Comparison of ENCODE assay signal across 21 cellular contexts in genomic region chr4:40446785-40447184, GRCh38.
DNase-seq lines count a peak whose midpoint lies in the region; ATAC-seq, FAIRE-seq and TF ChIP-seq lines count a peak whose summit lies in the region.
"Had no signal": no experiment of that assay in that cellular context is flagged by ENCODE, and none has a peak within 500 bp of the region (broad histone marks: within the 10 kb centered on the region; RNA-seq: fewer than 3 reads in every experiment).

No MANE protein-coding gene starts in this region.

- H4K12ac ChIP-seq in trophoblast cell (ENCODE audit: low read depth, low read length) = no peak overlapping the region

- ATAC-seq in stimulated activated memory B cell treated with anti-CD40 and anti-IgM and Interleukin-4, amounts not matched to agents 10 μg/mL and 1 μg/mL and 100 μg/mL, for 72 hours = no peak
- ATAC-seq: T-cell had no signal

- H4K91ac ChIP-seq in trophoblast cell (ENCODE audit: low read depth, low read length) = no peak overlapping the region

- H3K27me3 Mint-ChIP-seq in stimulated activated memory B cell treated with anti-CD40 and anti-IgM and Interleukin-4, amounts not matched to agents 10 μg/mL and 1 μg/mL and 100 μg/mL, for 72 hours = no peaks in the 10 kb centered on the region
- H3K27me3 Mint-ChIP-seq: activated CD4-positive, alpha-beta memory T cell treated with anti-CD3 and anti-CD28 coated beads for 36 hours; activated naive CD4-positive, alpha-beta T cell treated with anti-CD3 and anti-CD28 coated beads, Interleukin-2, amount 50 U/mL, for 24 hours; activated T-cell treated with anti-CD3 and anti-CD28 coated beads, Interleukin-2, amount 50 U/mL, for 24 hours; T-cell had no signal

- H3K4me2 ChIP-seq in trophoblast cell (ENCODE audit: low read length) = no peak overlapping the region

- peaks cover 17% of the 10 kb centered on the region for H3K36me3 Mint-ChIP-seq in stimulated activated memory B cell treated with anti-CD40 and anti-IgM and Interleukin-4, amounts not matched to agents 10 μg/mL and 1 μg/mL and 100 μg/mL, for 72 hours
- H3K36me3 Mint-ChIP-seq: activated CD4-positive, alpha-beta memory T cell treated with anti-CD3 and anti-CD28 coated beads for 36 hours; activated naive CD4-positive, alpha-beta T cell treated with anti-CD3 and anti-CD28 coated beads, Interleukin-2, amount 50 U/mL, for 24 hours; T-cell had no signal

- no peak overlapping the region for H2BK120ac ChIP-seq in trophoblast cell (ENCODE audit: insufficient read depth, low read length, poor library complexity)

- intact Hi-C loops in esophagus squamous epithelium (cut with DNase I) = no loop called here

- H3K14ac ChIP-seq in trophoblast cell (ENCODE audit: low read length) = no peak overlapping the region

- DNase-seq in DMS53 treated with DMSO at 0.1 percent for 48 hours (lab: John Stamatoyannopoulos, UW; ENCODE audit: unreplicated experiment) = peak; percentile 31
- peak; percentile 33 for DNase-seq in RWPE1 (ENCODE audit: low spot score)
- no peak for DNase-seq in esophagus squamous epithelium (lab: John Stamatoyannopoulos, UW)
- DNase-seq in trophoblast cell = peak; percentile 60 to 63
- no peak for DNase-seq in A172 (ENCODE audit: low spot score)
- DNase-seq in GM12892 (ENCODE audit: insufficient read length) = no peak
- DNase-seq in HuH-7.5 (ENCODE audit: low spot score) = no peak
- DNase-seq: activated CD4-positive, alpha-beta memory T cell treated with anti-CD3 and anti-CD28 coated beads for 36 hours; activated T-cell treated with anti-CD3 and anti-CD28 coated beads, Interleukin-2, amount 50 U/mL, for 24 hours; AML-193; Calu3; GOT3; KG1; left cardiac atrium; mucosa of descending colon; NCI-H1048; T-cell had no signal

- no peak overlapping the region for H3K4ac ChIP-seq in trophoblast cell (ENCODE audit: low read depth, low read length)

- H3K4me3 ChIP-seq in esophagus squamous epithelium = no peak overlapping the region
- H3K4me3 ChIP-seq in trophoblast cell (ENCODE audit: low read depth, low read length) = no peak overlapping the region
- H3K4me3 ChIP-seq: mucosa of descending colon had no signal

- CTCF ChIA-PET in RWPE1 (lab: Yijun Ruan, JAX) = interaction anchor here (0.6 kb wide), 1 partner anchor 33 kb away, joined by 3 read pairs; no protein-coding TSS in a partner anchor

- no peaks in the 10 kb centered on the region for H3K36me3 ChIP-seq in esophagus squamous epithelium
- no peaks in the 10 kb centered on the region for H3K36me3 ChIP-seq in trophoblast cell (ENCODE audit: control insufficient read depth in 1 of 2, insufficient read depth in 2 of 2, low read length in 2 of 2)

- H3K4me1 ChIP-seq in esophagus squamous epithelium (peaks cover 8 to 61% (median 10%) of the 10 kb centered on the region in 3 donors), trophoblast cell (ENCODE audit: control insufficient read depth in 1 of 2, insufficient read depth in 2 of 2, low read length in 2 of 2) (peaks cover 0 to 2% of the 10 kb centered on the region in 2 experiments)

- no peak overlapping the region for H3K4me3 Mint-ChIP-seq in stimulated activated memory B cell treated with anti-CD40 and anti-IgM and Interleukin-4, amounts not matched to agents 10 μg/mL and 1 μg/mL and 100 μg/mL, for 72 hours
- H3K4me3 Mint-ChIP-seq: activated CD4-positive, alpha-beta memory T cell treated with anti-CD3 and anti-CD28 coated beads for 36 hours; activated naive CD4-positive, alpha-beta T cell treated with anti-CD3 and anti-CD28 coated beads, Interleukin-2, amount 50 U/mL, for 24 hours; activated T-cell treated with anti-CD3 and anti-CD28 coated beads, Interleukin-2, amount 50 U/mL, for 24 hours; T-cell had no signal

- no peaks in the 10 kb centered on the region for H3K79me1 ChIP-seq in trophoblast cell (ENCODE audit: low read length)

- H3K23ac ChIP-seq in trophoblast cell (ENCODE audit: low read length) = no peak overlapping the region

- H3K27ac ChIP-seq in RWPE1 (no peak overlapping the region), esophagus squamous epithelium (peak overlapping the region; percentile 52 to 83 (median 65)), trophoblast cell (ENCODE audit: low read depth, low read length) (no peak overlapping the region)
- H3K27ac ChIP-seq: HL-60, neutrophil had no signal

- TF ChIP-seq POLR2A in esophagus squamous epithelium (IDR thresholded peaks at IDR 0.05) = no peak
- TF ChIP-seq POLR2A in GM12892 (IDR thresholded peaks at IDR 0.05; ENCODE audit: low read depth, low read length) = no peak

- no peak overlapping the region for H3K27ac Mint-ChIP-seq in stimulated activated memory B cell treated with anti-CD40 and anti-IgM and Interleukin-4, amounts not matched to agents 10 μg/mL and 1 μg/mL and 100 μg/mL, for 72 hours
- H3K27ac Mint-ChIP-seq: activated CD4-positive, alpha-beta memory T cell treated with anti-CD3 and anti-CD28 coated beads for 36 hours; activated naive CD4-positive, alpha-beta T cell treated with anti-CD3 and anti-CD28 coated beads, Interleukin-2, amount 50 U/mL, for 24 hours; activated T-cell treated with anti-CD3 and anti-CD28 coated beads, Interleukin-2, amount 50 U/mL, for 24 hours; T-cell had no signal

- H3K27me3 ChIP-seq in esophagus squamous epithelium (no peaks in the 10 kb centered on the region), trophoblast cell (ENCODE audit: insufficient read depth, low read length) (no peaks in the 10 kb centered on the region)
- H3K27me3 ChIP-seq: neutrophil had no signal

- H2AFZ ChIP-seq in trophoblast cell (ENCODE audit: insufficient read depth, low read length, poor library complexity) = no peak overlapping the region

- no peaks in the 10 kb centered on the region for H3K9me3 Mint-ChIP-seq in stimulated activated memory B cell treated with anti-CD40 and anti-IgM and Interleukin-4, amounts not matched to agents 10 μg/mL and 1 μg/mL and 100 μg/mL, for 72 hours
- H3K9me3 Mint-ChIP-seq: activated CD4-positive, alpha-beta memory T cell treated with anti-CD3 and anti-CD28 coated beads for 36 hours; activated naive CD4-positive, alpha-beta T cell treated with anti-CD3 and anti-CD28 coated beads, Interleukin-2, amount 50 U/mL, for 24 hours; activated T-cell treated with anti-CD3 and anti-CD28 coated beads, Interleukin-2, amount 50 U/mL, for 24 hours; T-cell had no signal

- no peak for TF ChIP-seq CTCF in RWPE1 (conservative IDR thresholded peaks at IDR 0.05; ENCODE audit: low read depth)
- TF ChIP-seq CTCF in esophagus squamous epithelium (IDR thresholded peaks at IDR 0.05) = no peak

- H3K18ac ChIP-seq in trophoblast cell (ENCODE audit: low read length) = no peak overlapping the region

- no peak overlapping the region for H2BK12ac ChIP-seq in trophoblast cell (ENCODE audit: low read length)

- no peaks in the 10 kb centered on the region for H3K9me3 ChIP-seq in esophagus squamous epithelium
- H3K9me3 ChIP-seq in trophoblast cell (ENCODE audit: insufficient read depth, low read depth, low read length) = no peaks in the 10 kb centered on the region
- H3K9me3 ChIP-seq: mucosa of descending colon, neutrophil had no signal

- peaks cover 10% of the 10 kb centered on the region for H3K4me1 Mint-ChIP-seq in stimulated activated memory B cell treated with anti-CD40 and anti-IgM and Interleukin-4, amounts not matched to agents 10 μg/mL and 1 μg/mL and 100 μg/mL, for 72 hours

- POLR2A ChIA-PET in RWPE1 (lab: Yijun Ruan, JAX; ENCODE audit: low non-redundant PET) = no interaction called here

- no peak overlapping the region for H3K9ac ChIP-seq in trophoblast cell (ENCODE audit: low read length)

- no peaks in the 10 kb centered on the region for H3K79me2 ChIP-seq in trophoblast cell (ENCODE audit: control insufficient read depth, insufficient read depth, low read length, poor library complexity)

- no peak overlapping the region for H4K8ac ChIP-seq in trophoblast cell (ENCODE audit: low read depth, low read length)

- no peak overlapping the region for H2AK5ac ChIP-seq in trophoblast cell (ENCODE audit: low read length)

- H2BK5ac ChIP-seq in trophoblast cell (ENCODE audit: low read depth, low read length, poor library complexity) = no peak overlapping the region

- no peak for FAIRE-seq in GM12892 (lab: Jason Lieb, UNC)

Comparison
In these comparisons a context has a peak if more than half of its experiments do, and no peak if none do; other contexts are left out.
1. DNase-seq: peak in DMS53 treated with DMSO at 0.1 percent for 48 hours (single experiment), RWPE1 (single experiment) and trophoblast cell (2 of 2); none in esophagus squamous epithelium (single experiment), A172 (single experiment), GM12892 (single experiment) and HuH-7.5 (single experiment).
2. H3K27ac ChIP-seq: peak in esophagus squamous epithelium (4 of 4); none in RWPE1 (single experiment) and trophoblast cell (single experiment).